43 cellular contexts compared by ENCODE assay signal in the genomic region with DNA sequence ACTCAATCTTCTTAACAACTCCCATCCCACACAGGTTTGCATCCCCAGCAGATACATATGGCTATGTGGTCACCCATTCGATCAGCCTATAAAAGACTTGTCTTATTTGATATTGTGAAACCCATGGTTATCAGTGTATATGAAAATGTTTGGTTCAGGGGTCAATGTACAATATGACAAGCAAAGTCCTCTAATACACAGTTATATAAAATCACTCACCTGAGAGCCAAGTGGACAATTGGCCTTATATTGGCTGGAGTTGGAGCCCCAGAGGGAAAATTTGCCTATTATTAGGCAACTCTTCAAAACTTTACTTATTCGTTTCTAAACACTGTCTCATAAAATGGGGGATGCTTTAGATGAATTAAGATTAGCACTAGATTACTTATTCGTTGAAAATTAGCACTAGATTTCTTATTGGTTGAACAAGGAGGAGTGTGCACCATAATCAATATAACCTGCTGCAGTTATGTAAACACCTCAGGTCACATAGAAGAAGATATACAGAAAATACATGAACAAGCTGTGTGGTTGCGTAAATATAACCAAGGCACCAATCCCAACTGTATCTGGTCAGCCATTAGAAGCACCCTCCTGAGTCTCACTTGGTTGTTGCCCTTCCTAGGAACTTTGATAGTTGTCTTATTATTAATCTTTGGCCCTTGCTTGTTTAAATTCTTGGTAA. TPM values are rescaled to one million over a fixed set of nuclear protein-coding genes. Genes with fewer than 3 reads are reported as not detected.
"Had no signal": no experiment of that assay in that cellular context is flagged by ENCODE, and none has a peak within 500 bp of the region (broad histone marks: within the 10 kb centered on the region; RNA-seq: fewer than 3 reads in every experiment).

No MANE protein-coding gene starts in this region.

- H3K36me3 Mint-ChIP-seq: activated CD8-positive, alpha-beta memory T cell treated with anti-CD3 and anti-CD28 coated beads, Interleukin-2, amount 10 ng/mL, durations not matched to agents 7 days and 5 days; activated naive CD4-positive, alpha-beta T cell treated with anti-CD3 and anti-CD28 coated beads, Interleukin-2, amount 50 U/mL, for 24 hours; activated naive CD8-positive, alpha-beta T cell treated with anti-CD3 and anti-CD28 coated beads for 36 hours had no signal

- H3K9me3 Mint-ChIP-seq: activated naive CD4-positive, alpha-beta T cell treated with anti-CD3 and anti-CD28 coated beads for 36 hours; activated naive CD4-positive, alpha-beta T cell treated with anti-CD3 and anti-CD28 coated beads, Interleukin-2, amount 50 U/mL, for 24 hours; activated naive CD8-positive, alpha-beta T cell treated with anti-CD3 and anti-CD28 coated beads, Interleukin-2, amount 50 U/mL, for 24 hours; activated T-helper 1 cell treated with anti-CD3 and anti-CD28 coated beads, Interleukin-12 subunit alpha, Interleukin-12 subunit beta, Interleukin-2, Interleukin-4 antibody, amounts not matched to agents 30 ng/mL and 10 ng/mL and 1 ng/mL, durations not matched to agents 14 hours and 24 hours and 36 hours; activated T-helper 2 cell treated with anti-CD3 and anti-CD28 coated beads, Interferon-gamma antibody, Interleukin-2, Interleukin-4, amounts not matched to agents 10 μg/mL and 5 μg/mL and 100 μg/mL, durations not matched to agents 14 hours and 24 hours and 36 hours; T-helper 2 cell treated with Interferon-gamma antibody and Interleukin-4, amounts not matched to agents 5 μg/mL and 100 μg/mL, for 36 hours had no signal

- H3K9me3 ChIP-seq: adrenal gland, breast epithelium, colonic mucosa, esophagus squamous epithelium, gastroesophageal sphincter had no signal

- H3K4me1 ChIP-seq: adrenal gland, breast epithelium, colonic mucosa, esophagus squamous epithelium, gastroesophageal sphincter had no signal

- FAIRE-seq: endometrium, endothelial cell of umbilical vein had no signal

- H3K27ac ChIP-seq: adrenal gland, breast epithelium, cardiac muscle cell, colonic mucosa, epithelial cell of prostate, esophagus squamous epithelium, gastroesophageal sphincter, WERI-Rb-1 had no signal

- H3K27ac Mint-ChIP-seq: activated B cell treated with CpG ODN at 0.5 μM for 24 hours; activated CD8-positive, alpha-beta memory T cell treated with anti-CD3 and anti-CD28 coated beads, Interleukin-2, amount 10 ng/mL, durations not matched to agents 7 days and 5 days; activated CD8-positive, alpha-beta T cell treated with anti-CD3 and anti-CD28 coated beads, Interleukin-2, amount 10 ng/mL, durations not matched to agents 7 days and 5 days; activated naive CD4-positive, alpha-beta T cell treated with anti-CD3 and anti-CD28 coated beads for 36 hours; activated naive CD4-positive, alpha-beta T cell treated with anti-CD3 and anti-CD28 coated beads, Interleukin-2, amount 50 U/mL, for 24 hours; activated naive CD8-positive, alpha-beta T cell treated with anti-CD3 and anti-CD28 coated beads for 36 hours; activated naive CD8-positive, alpha-beta T cell treated with anti-CD3 and anti-CD28 coated beads, Interleukin-2, amount 50 U/mL, for 24 hours; activated T-helper 1 cell treated with anti-CD3 and anti-CD28 coated beads, Interleukin-12 subunit alpha, Interleukin-12 subunit beta, Interleukin-2, Interleukin-4 antibody, amounts not matched to agents 30 ng/mL and 10 ng/mL and 1 ng/mL, durations not matched to agents 14 hours and 24 hours and 36 hours; activated T-helper 2 cell treated with anti-CD3 and anti-CD28 coated beads, Interferon-gamma antibody, Interleukin-2, Interleukin-4, amounts not matched to agents 10 μg/mL and 5 μg/mL and 100 μg/mL, durations not matched to agents 14 hours and 24 hours and 36 hours; brain; T-helper 17 cell; T-helper 2 cell treated with Interferon-gamma antibody and Interleukin-4, amounts not matched to agents 5 μg/mL and 100 μg/mL, for 36 hours had no signal

- H3K27me3 ChIP-seq: adrenal gland, breast epithelium, cardiac muscle cell, colonic mucosa, esophagus squamous epithelium, gastroesophageal sphincter had no signal

- DNase-seq: activated B cell treated with CpG ODN at 0.5 μM for 24 hours; activated CD4-positive, alpha-beta T cell treated with anti-CD3 and anti-CD28 coated beads for 48 hours; activated CD4-positive, alpha-beta T cell treated with anti-CD3 and anti-CD28 coated beads, Interleukin-2, amount 50 U/mL, for 1 hour; activated CD4-positive, alpha-beta T cell treated with anti-CD3 and anti-CD28 coated beads, Interleukin-2, amount 50 U/mL, for 48 hours; activated CD8-positive, alpha-beta memory T cell treated with anti-CD3 and anti-CD28 coated beads, Interleukin-2, amount 10 ng/mL, durations not matched to agents 7 days and 5 days; activated CD8-positive, alpha-beta memory T cell treated with anti-CD3 and anti-CD28 coated beads, Interleukin-2, amount 50 U/mL, for 4 hours; activated CD8-positive, alpha-beta T cell treated with anti-CD3 and anti-CD28 coated beads, Interleukin-2, amount 10 ng/mL, durations not matched to agents 7 days and 5 days; activated effector memory CD4-positive, alpha-beta T cell treated with anti-CD3 and anti-CD28 coated beads, Interleukin-2, amount 50 U/mL, for 16 hours; activated naive CD4-positive, alpha-beta T cell treated with anti-CD3 and anti-CD28 coated beads for 36 hours; activated naive CD8-positive, alpha-beta T cell treated with anti-CD3 and anti-CD28 coated beads for 36 hours; activated naive CD8-positive, alpha-beta T cell treated with anti-CD3 and anti-CD28 coated beads, Interleukin-2, amount 50 U/mL, for 24 hours; activated T-cell treated with anti-CD3 and anti-CD28 coated beads, Interleukin-2, amount 50 U/mL, for 1 hour; activated T-cell treated with anti-CD3 and anti-CD28 coated beads, Interleukin-2, amount 50 U/mL, for 48 hours; adrenal gland; amygdala; aorta; central memory CD4-positive, alpha-beta T cell; cerebellar nuclear complex; colonic mucosa; effector CD8-positive, alpha-beta T cell; esophagus squamous epithelium; foreskin melanocyte; T-helper 1 cell; T-helper 17 cell; T1000; WERI-Rb-1 had no signal

- H3K4me3 ChIP-seq: adrenal gland, breast epithelium, cardiac muscle cell, colonic mucosa, esophagus squamous epithelium, gastroesophageal sphincter had no signal

- H3K36me3 ChIP-seq: adrenal gland, breast epithelium, cardiac muscle cell, colonic mucosa, esophagus squamous epithelium, gastroesophageal sphincter, WERI-Rb-1 had no signal

- H3K4me1 Mint-ChIP-seq: activated B cell treated with CpG ODN at 0.5 μM for 24 hours; activated CD8-positive, alpha-beta memory T cell treated with anti-CD3 and anti-CD28 coated beads, Interleukin-2, amount 10 ng/mL, durations not matched to agents 7 days and 5 days; activated naive CD8-positive, alpha-beta T cell treated with anti-CD3 and anti-CD28 coated beads, Interleukin-2, amount 50 U/mL, for 24 hours; brain had no signal

- H3K27me3 Mint-ChIP-seq: activated B cell treated with CpG ODN at 0.5 μM for 24 hours; activated naive CD8-positive, alpha-beta T cell treated with anti-CD3 and anti-CD28 coated beads for 36 hours; activated naive CD8-positive, alpha-beta T cell treated with anti-CD3 and anti-CD28 coated beads, Interleukin-2, amount 50 U/mL, for 24 hours; brain had no signal

- ATAC-seq: activated CD4-positive, CD25-positive, alpha-beta regulatory T cell treated with anti-CD3 and anti-CD28 coated beads, Interleukin-2, amount 50 U/mL, for 24 hours; activated CD8-positive, alpha-beta memory T cell treated with anti-CD3 and anti-CD28 coated beads, Interleukin-2, amount 10 ng/mL, durations not matched to agents 7 days and 5 days; activated CD8-positive, alpha-beta T cell treated with anti-CD3 and anti-CD28 coated beads, Interleukin-2, amount 10 ng/mL, durations not matched to agents 7 days and 5 days; activated naive CD8-positive, alpha-beta T cell treated with anti-CD3 and anti-CD28 coated beads, Interleukin-2, amount 50 U/mL, for 24 hours; gastroesophageal sphincter; T-helper 17 cell had no signal

- H3K4me3 Mint-ChIP-seq: activated B cell treated with CpG ODN at 0.5 μM for 24 hours; activated CD8-positive, alpha-beta memory T cell treated with anti-CD3 and anti-CD28 coated beads, Interleukin-2, amount 10 ng/mL, durations not matched to agents 7 days and 5 days; activated CD8-positive, alpha-beta T cell treated with anti-CD3 and anti-CD28 coated beads, Interleukin-2, amount 10 ng/mL, durations not matched to agents 7 days and 5 days; activated naive CD4-positive, alpha-beta T cell treated with anti-CD3 and anti-CD28 coated beads for 36 hours; activated naive CD4-positive, alpha-beta T cell treated with anti-CD3 and anti-CD28 coated beads, Interleukin-2, amount 50 U/mL, for 24 hours; activated naive CD8-positive, alpha-beta T cell treated with anti-CD3 and anti-CD28 coated beads for 36 hours; activated naive CD8-positive, alpha-beta T cell treated with anti-CD3 and anti-CD28 coated beads, Interleukin-2, amount 50 U/mL, for 24 hours; activated T-helper 1 cell treated with anti-CD3 and anti-CD28 coated beads, Interleukin-12 subunit alpha, Interleukin-12 subunit beta, Interleukin-2, Interleukin-4 antibody, amounts not matched to agents 30 ng/mL and 10 ng/mL and 1 ng/mL, durations not matched to agents 14 hours and 24 hours and 36 hours; brain; T-helper 17 cell; T-helper 2 cell treated with Interferon-gamma antibody and Interleukin-4, amounts not matched to agents 5 μg/mL and 100 μg/mL, for 36 hours had no signal

RNA-seq across cellular contexts. Expression of gene ADH4, which starts 10.7 kb away (rescaled TPM):
- total RNA-seq: activated B cell treated with CpG ODN at 0.5 μM for 24 hours; activated CD8-positive, alpha-beta memory T cell treated with anti-CD3 and anti-CD28 coated beads for 36 hours; activated CD8-positive, alpha-beta memory T cell treated with anti-CD3 and anti-CD28 coated beads, Interleukin-2, amount 10 ng/mL, durations not matched to agents 7 days and 5 days; activated CD8-positive, alpha-beta T cell treated with anti-CD3 and anti-CD28 coated beads, Interleukin-2, amount 10 ng/mL, durations not matched to agents 7 days and 5 days; activated naive CD4-positive, alpha-beta T cell treated with anti-CD3 and anti-CD28 coated beads for 36 hours; activated naive CD8-positive, alpha-beta T cell treated with anti-CD3 and anti-CD28 coated beads for 36 hours; activated T-helper 1 cell treated with anti-CD3 and anti-CD28 coated beads, Interleukin-12 subunit alpha, Interleukin-12 subunit beta, Interleukin-2, Interleukin-4 antibody, amounts not matched to agents 30 ng/mL and 10 ng/mL and 1 ng/mL, durations not matched to agents 14 hours and 24 hours and 36 hours; activated T-helper 2 cell treated with anti-CD3 and anti-CD28 coated beads, Interferon-gamma antibody, Interleukin-2, Interleukin-4, amounts not matched to agents 10 μg/mL and 5 μg/mL and 100 μg/mL, durations not matched to agents 14 hours and 24 hours and 36 hours; cardiac muscle cell; dermis microvascular lymphatic vessel endothelial cell; endothelial cell of umbilical vein; fibroblast of lung; fibroblast of villous mesenchyme; glomerular endothelial cell; T-helper 17 cell had no signal
- polyA plus RNA-seq: endothelial cell of umbilical vein had no signal
